In the genomic region with DNA sequence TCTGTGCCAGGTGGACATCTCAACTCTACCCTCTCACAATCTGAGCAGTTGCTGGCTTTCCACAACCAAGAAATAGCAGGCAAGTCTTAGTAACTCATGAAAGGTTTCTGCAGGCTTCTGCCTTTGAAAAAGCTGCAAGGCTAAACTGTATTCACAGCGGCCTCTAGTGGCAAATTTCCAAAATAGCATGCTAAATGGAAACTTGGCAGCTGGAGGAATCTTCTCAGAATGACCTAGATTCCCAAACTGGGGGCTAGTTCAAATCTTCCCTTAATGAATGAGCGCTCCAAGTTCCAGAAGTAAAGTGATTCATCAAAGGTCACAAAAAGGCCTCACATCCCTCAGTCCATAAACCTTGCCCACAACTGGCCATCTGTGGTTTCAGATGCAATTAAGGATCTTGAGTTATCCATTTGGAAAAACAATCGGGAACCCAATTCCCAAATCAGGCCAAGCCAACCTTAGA, we compare ENCODE assay signal across 1 cellular context.
TF ChIP-seq lines count a peak whose summit lies in the region.

No MANE protein-coding gene starts in this region.

TF ChIP-seq in endothelial cell of umbilical vein, 7 proteins besides CTCF, POLR2A, EP300 and RAD21:
- no peak for TF ChIP-seq EZH2 (IDR thresholded peaks at IDR 0.05; ENCODE audit: borderline replicate concordance, low read depth, low read length, severe bottlenecking)
- no peak for TF ChIP-seq POLR2AphosphoS5 (IDR thresholded peaks at IDR 0.05; ENCODE audit: insufficient read depth, low read depth, low read length)
- no peak for TF ChIP-seq MYC (IDR thresholded peaks at IDR 0.05; ENCODE audit: low read depth, low read length)
- TF ChIP-seq FOS (IDR thresholded peaks at IDR 0.05; ENCODE audit: borderline replicate concordance, insufficient read depth, low read length): no peak
- TF ChIP-seq, protein P1, sequence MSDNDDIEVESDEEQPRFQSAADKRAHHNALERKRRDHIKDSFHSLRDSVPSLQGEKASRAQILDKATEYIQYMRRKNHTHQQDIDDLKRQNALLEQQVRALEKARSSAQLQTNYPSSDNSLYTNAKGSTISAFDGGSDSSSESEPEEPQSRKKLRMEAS (IDR thresholded peaks at IDR 0.05; ENCODE audit: insufficient read depth, insufficient read length): no peak
- no peak for TF ChIP-seq JUN (IDR thresholded peaks at IDR 0.05; ENCODE audit: borderline replicate concordance, insufficient read depth, insufficient read length, low read depth)
- no peak for TF ChIP-seq GATA2 (IDR thresholded peaks at IDR 0.05; ENCODE audit: insufficient read depth, insufficient read length, low read depth, low read length)
